13 cellular contexts compared by ENCODE assay signal in genomic region chr12:43621262-43621661, GRCh38.
DNase-seq lines count a peak whose midpoint lies in the region; ATAC-seq and TF ChIP-seq lines count a peak whose summit lies in the region.
"Had no signal": no experiment of that assay in that cellular context is flagged by ENCODE, and none has a peak within 500 bp of the region (broad histone marks: within the 10 kb centered on the region; RNA-seq: fewer than 3 reads in every experiment).

No MANE protein-coding gene starts in this region.

- H3K79me2 ChIP-seq in HCT116 (ENCODE audit: insufficient read depth, low read length) (no peaks in the 10 kb centered on the region), osteoblast (ENCODE audit: insufficient read depth, low read length) (no peaks in the 10 kb centered on the region)

- H3K4me3 ChIP-seq in HCT116 (replicated peaks in 1 of 2; ENCODE audit: low read depth in 1 of 2, low read length in 2 of 2) (no peak overlapping the region), epithelial cell of esophagus (ENCODE audit: low read length) (no peak overlapping the region), osteoblast (ENCODE audit: insufficient read depth, low read length) (no peak overlapping the region)
- H3K4me3 ChIP-seq: A549 had no signal

- H3K4me1 Mint-ChIP-seq in effector memory CD8-positive, alpha-beta T cell (ENCODE audit: low read depth in 2 of 2): no peaks in the 10 kb centered on the region
- H3K4me1 Mint-ChIP-seq: CD14-positive monocyte had no signal

- H3K36me3 Mint-ChIP-seq in effector memory CD8-positive, alpha-beta T cell (ENCODE audit: insufficient read depth): no peaks in the 10 kb centered on the region
- H3K36me3 Mint-ChIP-seq: CD14-positive monocyte; CD8-positive, alpha-beta T cell had no signal

- H3K36me3 ChIP-seq in HCT116 (ENCODE audit: control insufficient read depth in 1 of 2, insufficient read depth in 2 of 2, low read length in 2 of 2): no peaks in the 10 kb centered on the region
- H3K36me3 ChIP-seq in osteoblast (ENCODE audit: insufficient read depth, low read length): no peaks in the 10 kb centered on the region

- no peak overlapping the region for H3K27ac Mint-ChIP-seq in effector memory CD8-positive, alpha-beta T cell
- H3K27ac Mint-ChIP-seq: CD8-positive, alpha-beta T cell had no signal

- H3K4me1 ChIP-seq in HCT116 (ENCODE audit: control insufficient read depth in 1 of 2, insufficient read depth in 2 of 2, low read length in 2 of 2): no peaks in the 10 kb centered on the region
- H3K4me1 ChIP-seq in osteoblast (ENCODE audit: insufficient read depth, low read length): no peaks in the 10 kb centered on the region
- H3K4me1 ChIP-seq: A549 had no signal

- no peak for DNase-seq in HCT116 (ENCODE audit: low read depth, low spot score)
- DNase-seq in epithelial cell of esophagus (ENCODE audit: low read depth): peak; percentile 4
- DNase-seq in osteoblast (ENCODE audit: insufficient read length, low spot score, missing footprints): peak; percentile 8
- DNase-seq in cardiac septum (ENCODE audit: low spot score): no peak
- DNase-seq in effector memory CD8-positive, alpha-beta T cell: no peak
- DNase-seq: CD8-positive, alpha-beta T cell; COR-L47; DND-41; GOT3; KBM-7 had no signal

- TF ChIP-seq CTCF in HCT116 (IDR thresholded peaks at IDR 0.05 in 2 of 3, conservative IDR thresholded peaks at IDR 0.05 in 1 of 3; ENCODE audit: borderline replicate concordance in 1 of 3, insufficient read depth in 1 of 3, low read depth in 2 of 3, low read length in 2 of 3): peak in 1 of 3 experiments; percentile 17; a peak in 1 of 6 replicates
- TF ChIP-seq CTCF in epithelial cell of esophagus (IDR thresholded peaks at IDR 0.05; ENCODE audit: insufficient read depth, low read depth, low read length, missing control alignments): no peak
- TF ChIP-seq CTCF in osteoblast (IDR thresholded peaks at IDR 0.05; ENCODE audit: extremely low read depth, low read depth, low read length): no peak

- RAD21 ChIA-PET in HCT116 (lab: Charles Lee; ENCODE audit: low non-redundant PET in 1 of 2, low total read pairs in 2 of 2, uncharacterized antibody in 2 of 2, unreplicated experiment in 2 of 2): no interaction called here

- TF ChIP-seq POLR2A in HCT116 (IDR thresholded peaks at IDR 0.05; ENCODE audit: borderline replicate concordance, extremely low read depth, insufficient read depth, insufficient read length): no peak

- CTCF ChIA-PET in HCT116 (lab: Charles Lee): interaction anchor here (0.6 to 1.4 kb wide), 2 partner anchors 24 to 272 kb away, joined by 3 read pairs; no protein-coding TSS in a partner anchor

- no peaks in the 10 kb centered on the region for H3K9me3 ChIP-seq in HCT116 (ENCODE audit: control insufficient read depth in 1 of 2, insufficient read depth in 1 of 2, low read depth in 1 of 2, low read length in 2 of 2)
- no peaks in the 10 kb centered on the region for H3K9me3 ChIP-seq in osteoblast (ENCODE audit: low read depth, low read length)
- H3K9me3 ChIP-seq: A549 had no signal

- H3K27me3 Mint-ChIP-seq in effector memory CD8-positive, alpha-beta T cell: peaks cover 0 to 10% of the 10 kb centered on the region in 2 donors

- BruUV-seq in HCT116 (replicated peaks; lab: Mats Ljungman, UMichigan): no TSS peak

- intact Hi-C loops in HCT116 (cut with micrococcal nuclease): no loop called here
- intact Hi-C loops in cardiac septum (cut with DNase I): no loop called here

- H3K4me3 Mint-ChIP-seq in effector memory CD8-positive, alpha-beta T cell: no peak overlapping the region
- H3K4me3 Mint-ChIP-seq: CD14-positive monocyte; CD8-positive, alpha-beta T cell had no signal

- H3K9me2 ChIP-seq in HCT116 (ENCODE audit: insufficient read depth): no peaks in the 10 kb centered on the region; the same call in 1 of the 2 replicates

- H2AFZ ChIP-seq in HCT116 (ENCODE audit: low read depth, low read length, poor library complexity, severe bottlenecking) (no peak overlapping the region), osteoblast (ENCODE audit: low read length) (no peak overlapping the region)

- H3K4me2 ChIP-seq in HCT116 (ENCODE audit: low read length): no peak overlapping the region
- no peak overlapping the region for H3K4me2 ChIP-seq in osteoblast (ENCODE audit: insufficient read depth, low read length)
- H3K4me2 ChIP-seq: A549 had no signal

- no peak for TF ChIP-seq RAD21 in HCT116 (IDR thresholded peaks at IDR 0.05; ENCODE audit: low read depth)

- H4K20me1 ChIP-seq in HCT116 (ENCODE audit: insufficient read depth): no peaks in the 10 kb centered on the region
- H4K20me1 ChIP-seq in osteoblast (ENCODE audit: insufficient read depth, low read length): no peaks in the 10 kb centered on the region

- H3K9ac ChIP-seq in HCT116 (ENCODE audit: low read length): no peak overlapping the region

- peaks cover 0 to 3% of the 10 kb centered on the region in 2 donors for H3K9me3 Mint-ChIP-seq in effector memory CD8-positive, alpha-beta T cell
- H3K9me3 Mint-ChIP-seq: CD8-positive, alpha-beta T cell had no signal

- no peaks in the 10 kb centered on the region for H3K27me3 ChIP-seq in HCT116 (ENCODE audit: insufficient read depth, low read length)
- H3K27me3 ChIP-seq in osteoblast (ENCODE audit: insufficient read depth, low read length): no peaks in the 10 kb centered on the region

- POLR2A ChIA-PET in HCT116 (lab: Charles Lee): no interaction called here

- ATAC-seq in HCT116 (peak; percentile 50; the same call in 1 of the 2 replicates), GM19455 (IDR thresholded peaks at IDR 0.05; ENCODE audit: unreplicated experiment) (no peak)
- no peak for ATAC-seq in effector memory CD8-positive, alpha-beta T cell (replicated peaks)
- ATAC-seq: A549; CD8-positive, alpha-beta T cell had no signal

- H3K27ac ChIP-seq in HCT116 (ENCODE audit: low read depth, low read length): no peak overlapping the region
- no peak overlapping the region for H3K27ac ChIP-seq in osteoblast (ENCODE audit: low read depth, low read length)
- H3K27ac ChIP-seq: A549 had no signal

TF ChIP-seq in HCT116, 20 proteins besides CTCF, POLR2A, EP300 and RAD21:
- TF ChIP-seq REST (IDR thresholded peaks at IDR 0.05; ENCODE audit: low read depth) (no peak), SIN3A (IDR thresholded peaks at IDR 0.05; ENCODE audit: low read depth) (no peak), SRF (IDR thresholded peaks at IDR 0.05; ENCODE audit: low read depth) (no peak), EGR1 (IDR thresholded peaks at IDR 0.05; ENCODE audit: low read depth) (no peak), YY1 (IDR thresholded peaks at IDR 0.05; ENCODE audit: extremely low read depth, insufficient replicate concordance, low read depth, low read length) (no peak), ZFX (IDR thresholded peaks at IDR 0.05) (no peak), EZH2 (IDR thresholded peaks at IDR 0.05) (no peak), SP1 (IDR thresholded peaks at IDR 0.05; ENCODE audit: low read depth) (no peak), JUND (IDR thresholded peaks at IDR 0.05) (no peak), FOSL1 (IDR thresholded peaks at IDR 0.05; ENCODE audit: low read depth) (no peak), ATF3 (IDR thresholded peaks at IDR 0.05) (no peak)

Comparison
In these comparisons a context has a peak if more than half of its experiments do, and no peak if none do; other contexts are left out.
1. DNase-seq: peak in epithelial cell of esophagus (single experiment) and osteoblast (single experiment); none in HCT116 (single experiment), cardiac septum (single experiment) and effector memory CD8-positive, alpha-beta T cell (0 of 3).